ENCODE assay signal across 8 cellular contexts in the genomic region with DNA sequence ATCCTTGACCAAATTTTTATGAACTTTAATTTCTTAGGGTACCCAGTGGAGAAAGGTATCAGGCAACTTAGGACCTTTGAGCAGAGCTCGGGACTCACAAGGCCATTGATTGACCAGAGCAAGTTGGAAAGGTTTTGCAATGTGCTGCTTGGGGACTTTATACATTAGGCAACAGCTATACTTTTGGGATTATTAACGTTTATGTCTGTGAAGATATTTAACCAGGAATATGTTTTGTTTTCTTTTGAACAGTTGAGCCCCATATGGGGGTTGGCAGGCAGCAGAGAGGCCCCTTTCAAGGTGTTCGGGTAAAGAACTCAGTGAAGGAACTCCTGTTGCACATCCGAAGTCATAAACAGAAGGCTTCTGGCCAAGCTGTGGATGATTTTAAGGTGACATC. TPM values are rescaled to one million over a fixed set of nuclear protein-coding genes. Genes with fewer than 3 reads are reported as not detected.
DNase-seq lines count a peak whose midpoint lies in the region; ATAC-seq and TF ChIP-seq lines count a peak whose summit lies in the region.

No MANE protein-coding gene starts in this region.

- intact Hi-C loops in A673 (cut with micrococcal nuclease; ENCODE audit: unreplicated experiment): no loop called here

- H3K36me3 ChIP-seq in A673 (ENCODE audit: insufficient read depth, low read length, poor library complexity, severe bottlenecking) (peaks cover 48% of the 10 kb centered on the region), mucosa of stomach (ENCODE audit: control insufficient read depth, insufficient read depth, low read length) (peaks cover 20% of the 10 kb centered on the region)

- H3K27me3 ChIP-seq in A673 (replicated peaks; ENCODE audit: insufficient read depth, low read depth, low read length, poor library complexity) (no peaks in the 10 kb centered on the region), mucosa of stomach (ENCODE audit: control insufficient read depth, insufficient read depth, low read length) (no peaks in the 10 kb centered on the region)

- peaks cover 18% of the 10 kb centered on the region for H3K4me1 ChIP-seq in A673 (ENCODE audit: insufficient read depth, low read length, poor library complexity, severe bottlenecking)
- H3K4me1 ChIP-seq in mucosa of stomach (ENCODE audit: control insufficient read depth, insufficient read depth, low read length): peaks cover 45% of the 10 kb centered on the region

- no TSS peak for BruUV-seq in A673 (replicated peaks; lab: Mats Ljungman, UMichigan)

- H3K4me3 ChIP-seq in A673 (ENCODE audit: low read depth, low read length, poor library complexity, severe bottlenecking): peak overlapping the region; percentile 89
- H3K4me3 ChIP-seq in HFF-Myc (replicated peaks; ENCODE audit: low read depth, low read length): peak overlapping the region; percentile 85
- peak overlapping the region; percentile 66 to 82 for H3K4me3 ChIP-seq in cardiac fibroblast (replicated peaks in 1 of 2; ENCODE audit: low read depth in 2 of 2, low read length in 2 of 2)
- peak overlapping the region; percentile 82 for H3K4me3 ChIP-seq in mucosa of stomach (ENCODE audit: low read length)

- TF ChIP-seq CTCF in A673 (conservative IDR thresholded peaks at IDR 0.05; ENCODE audit: low read depth, low read length) (no peak), HFF-Myc (IDR thresholded peaks at IDR 0.05; ENCODE audit: low read depth, low read length, missing control alignments) (no peak), cardiac fibroblast (IDR thresholded peaks at IDR 0.05; ENCODE audit: low read depth, low read length) (no peak)

- no peak for ATAC-seq in HG03045 (IDR thresholded peaks at IDR 0.05; ENCODE audit: unreplicated experiment)
- ATAC-seq in GM21717 (IDR thresholded peaks at IDR 0.05; ENCODE audit: unreplicated experiment): no peak
- no peak for ATAC-seq in HG02870 (IDR thresholded peaks at IDR 0.05; ENCODE audit: unreplicated experiment)

- peak overlapping the region; percentile 97 for H3K9ac ChIP-seq in mucosa of stomach (ENCODE audit: low read length)

- DNase-seq in A673 (ENCODE audit: low spot score): no peak
- no peak for DNase-seq in HFF-Myc (ENCODE audit: extremely low read depth, low read depth)
- peak in 1 of 2 donors; percentile 33 for DNase-seq in cardiac fibroblast (ENCODE audit: low read depth in 2 of 2)
- no peak for DNase-seq in dedifferentiated amniotic fluid mesenchymal stem cell (ENCODE audit: extremely low spot score)

- no peaks in the 10 kb centered on the region for H3K9me3 ChIP-seq in A673 (ENCODE audit: low read depth, low read length, poor library complexity, severe bottlenecking)
- no peaks in the 10 kb centered on the region for H3K9me3 ChIP-seq in mucosa of stomach (ENCODE audit: control insufficient read depth, low read length)

- CTCF ChIA-PET in A673 (lab: Charles Lee): no interaction called here

- POLR2A ChIA-PET in A673 (lab: Charles Lee; ENCODE audit: low non-redundant PET): no interaction called here

- no peak overlapping the region for H3K27ac ChIP-seq in A673 (ENCODE audit: low read depth, low read length, poor library complexity, severe bottlenecking)

RNA-seq across cellular contexts. Expression of gene NFKBIZ, which starts 2.5 kb away (rescaled TPM):
- 11.5 and 15.1 TPM in 2 replicates for total RNA-seq in A673 (2021)
